In the genomic region with DNA sequence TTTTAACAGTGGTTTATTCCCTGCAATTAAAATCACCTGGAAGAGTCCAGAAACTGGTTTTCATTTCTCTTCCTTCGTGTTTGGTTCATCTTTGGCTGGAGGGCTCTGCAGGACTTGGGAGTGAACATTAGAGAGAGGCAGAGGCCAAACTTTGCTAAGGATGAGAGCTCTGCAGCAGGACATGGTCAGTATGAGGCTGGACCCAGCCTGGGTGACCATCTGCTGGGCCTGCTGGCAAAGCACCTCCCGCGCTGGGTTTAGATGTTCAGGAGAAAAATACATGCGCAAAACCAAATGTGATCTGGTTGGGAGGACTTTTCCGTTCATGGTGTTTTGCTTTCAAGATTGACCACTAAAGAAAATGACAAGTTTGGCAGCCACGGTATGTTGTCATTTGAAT, we compare ENCODE assay signal across 21 cellular contexts.
"Had no signal": no experiment of that assay in that cellular context is flagged by ENCODE, and none has a peak within 500 bp of the region (broad histone marks: within the 10 kb centered on the region; RNA-seq: fewer than 3 reads in every experiment).

No MANE protein-coding gene starts in this region.

- DNase-seq: activated CD4-positive, alpha-beta memory T cell treated with anti-CD3 and anti-CD28 coated beads, Interleukin-2, amount 10 ng/mL, durations not matched to agents 7 days and 5 days; activated CD4-positive, alpha-beta T cell treated with anti-CD3 and anti-CD28 coated beads for 36 hours; activated CD4-positive, alpha-beta T cell treated with anti-CD3 and anti-CD28 coated beads, Interleukin-2, amount 50 U/mL, for 1 hour; activated gamma-delta T cell; activated naive CD4-positive, alpha-beta T cell treated with anti-CD3 and anti-CD28 coated beads for 36 hours; activated T-cell treated with anti-CD3 and anti-CD28 coated beads for 4 hours; activated T-cell treated with anti-CD3 and anti-CD28 coated beads, Interleukin-2, amount 50 U/mL, for 48 hours; MM.1S; NCI-H1105; NCI-H1436; NCI-H187; NCI-H2081; NCI-H510A treated with DMSO at 0.1 percent for 48 hours; NK-92 treated with Interleukin-12 subunit alpha and Interleukin-12 subunit beta, amount 100 ng/mL, for 24 hours; Peyer's patch; SHP77; T-helper 17 cell; T-helper 9 cell had no signal

- H3K27me3 ChIP-seq: Peyer's patch, SJSA1 had no signal

- H3K4me1 Mint-ChIP-seq: activated CD4-positive, alpha-beta memory T cell treated with anti-CD3 and anti-CD28 coated beads, Interleukin-2, amount 10 ng/mL, durations not matched to agents 7 days and 5 days; activated CD4-positive, alpha-beta T cell treated with anti-CD3 and anti-CD28 coated beads for 36 hours; activated T-helper 17 cell treated with anti-CD3 and anti-CD28 coated beads, Interleukin-2, amount 50 U/mL, for 72 hours; T-helper 17 cell had no signal

- H3K36me3 ChIP-seq: Peyer's patch, SJSA1 had no signal

- H3K27ac Mint-ChIP-seq: activated CD4-positive, alpha-beta memory T cell treated with anti-CD3 and anti-CD28 coated beads, Interleukin-2, amount 10 ng/mL, durations not matched to agents 7 days and 5 days; activated CD4-positive, alpha-beta T cell treated with anti-CD3 and anti-CD28 coated beads for 36 hours; activated naive CD4-positive, alpha-beta T cell treated with anti-CD3 and anti-CD28 coated beads for 36 hours; activated naive CD8-positive, alpha-beta T cell; activated T-helper 17 cell treated with anti-CD3 and anti-CD28 coated beads, Interleukin-2, amount 50 U/mL, for 72 hours; T-helper 17 cell had no signal

- H3K27ac ChIP-seq: SJSA1 had no signal

- ATAC-seq: activated CD4-positive, alpha-beta T cell treated with anti-CD3 and anti-CD28 coated beads for 36 hours; activated T-helper 17 cell treated with anti-CD3 and anti-CD28 coated beads, Interleukin-2, amount 50 U/mL, for 72 hours; T-helper 17 cell had no signal

- H3K27me3 Mint-ChIP-seq: activated CD4-positive, alpha-beta memory T cell treated with anti-CD3 and anti-CD28 coated beads, Interleukin-2, amount 10 ng/mL, durations not matched to agents 7 days and 5 days; activated naive CD8-positive, alpha-beta T cell; activated T-helper 17 cell treated with anti-CD3 and anti-CD28 coated beads, Interleukin-2, amount 50 U/mL, for 72 hours had no signal

- H3K4me3 ChIP-seq: Peyer's patch, SJSA1 had no signal

- H3K4me3 Mint-ChIP-seq: activated CD4-positive, alpha-beta memory T cell treated with anti-CD3 and anti-CD28 coated beads, Interleukin-2, amount 10 ng/mL, durations not matched to agents 7 days and 5 days; activated CD4-positive, alpha-beta T cell treated with anti-CD3 and anti-CD28 coated beads for 36 hours; activated naive CD4-positive, alpha-beta T cell treated with anti-CD3 and anti-CD28 coated beads for 36 hours; activated naive CD8-positive, alpha-beta T cell; activated T-helper 17 cell treated with anti-CD3 and anti-CD28 coated beads, Interleukin-2, amount 50 U/mL, for 72 hours; T-helper 17 cell had no signal

- H3K9me3 ChIP-seq: Peyer's patch, SJSA1 had no signal
